8 cellular contexts compared by ENCODE assay signal in the genomic region with DNA sequence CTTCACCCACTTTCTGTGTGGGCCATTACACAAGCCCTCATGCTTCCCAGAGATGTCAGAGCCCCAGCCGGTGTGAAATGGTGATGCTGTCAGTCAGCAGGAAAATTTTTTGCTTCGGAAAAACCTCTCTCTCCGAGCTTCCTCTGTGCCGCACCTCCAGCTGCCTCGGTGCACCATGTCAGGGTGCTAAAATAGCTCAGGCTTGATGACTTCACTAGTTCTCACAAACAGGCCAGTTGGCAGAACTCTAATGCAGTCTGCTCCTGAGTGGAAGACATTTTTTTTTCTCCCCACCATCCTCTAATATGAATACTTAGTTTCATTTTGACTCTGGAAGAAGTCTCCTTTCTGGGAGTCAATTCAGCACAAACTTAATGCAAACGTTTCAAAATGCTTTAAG.
A peak's percentile ranks its signal among the peaks of the same experiment; 100 is the strongest.
DNase-seq lines count a peak whose midpoint lies in the region; ATAC-seq lines count a peak whose summit lies in the region.

No MANE protein-coding gene starts in this region.

- in situ Hi-C loops in KBM-7 (cut with MboI; ENCODE audit: low pct_unique_long_range_greater_than_20kb, low sequenced_read_pairs), result no loop called here

- H3K36me3 Mint-ChIP-seq in activated CD4-positive, alpha-beta memory T cell treated with anti-CD3 and anti-CD28 coated beads, Interleukin-2, amount 10 ng/mL, durations not matched to agents 7 days and 5 days (ENCODE audit: low read depth), result peaks cover 32% of the 10 kb centered on the region

- H3K9ac ChIP-seq in skeletal muscle tissue (ENCODE audit: low read depth in 1 of 3, low read length in 3 of 3), result peak overlapping the region; percentile 57 to 65 (median 60)

- peak overlapping the region; percentile 74 for H3K4me3 Mint-ChIP-seq in activated CD4-positive, alpha-beta memory T cell treated with anti-CD3 and anti-CD28 coated beads, Interleukin-2, amount 10 ng/mL, durations not matched to agents 7 days and 5 days

- DNase-seq in activated naive CD4-positive, alpha-beta T cell treated with Interleukin-2 at 50 U/mL for 16 hours, result peak; percentile 37
- no peak for DNase-seq in activated naive CD4-positive, alpha-beta T cell (lab: John Stamatoyannopoulos, UW)
- peak; percentile 60 for DNase-seq in activated CD4-positive, alpha-beta memory T cell treated with anti-CD3 and anti-CD28 coated beads, Interleukin-2, amount 10 ng/mL, durations not matched to agents 7 days and 5 days
- peak; percentile 68 for DNase-seq in Right ventricle myocardium superior
- no peak for DNase-seq in NCI-H748 treated with DMSO at 0.1 percent for 48 hours (lab: John Stamatoyannopoulos, UW)
- DNase-seq in KBM-7, result no peak

- no peaks in the 10 kb centered on the region for H3K27me3 ChIP-seq in skeletal muscle tissue (ENCODE audit: control insufficient read depth in 3 of 3, insufficient read depth in 3 of 3, low read length in 3 of 3)

- H3K27me3 Mint-ChIP-seq in activated CD4-positive, alpha-beta memory T cell treated with anti-CD3 and anti-CD28 coated beads, Interleukin-2, amount 10 ng/mL, durations not matched to agents 7 days and 5 days, result no peaks in the 10 kb centered on the region

- H3K4me3 ChIP-seq in skeletal muscle tissue (ENCODE audit: low read length in 3 of 3), result peak overlapping the region; percentile 46 to 69 (median 49)

- peak overlapping the region; percentile 88 for H3K27ac Mint-ChIP-seq in activated CD4-positive, alpha-beta memory T cell treated with anti-CD3 and anti-CD28 coated beads, Interleukin-2, amount 10 ng/mL, durations not matched to agents 7 days and 5 days

- peak; percentile 83 for ATAC-seq in HG03103 (IDR thresholded peaks at IDR 0.05; ENCODE audit: low read depth, unreplicated experiment)
- ATAC-seq in Right ventricle myocardium superior (ENCODE audit: poor library complexity), result peak; percentile 95

- POLR2A ChIA-PET in activated CD4-positive, alpha-beta memory T cell treated with anti-CD3 and anti-CD28 coated beads, Interleukin-2, amount 10 ng/mL, durations not matched to agents 7 days and 5 days (lab: Charles Lee), result interaction anchor here (0.8 to 4.8 kb wide), 17 partner anchors 8 to 297 kb away, joined by 3 to 146 read pairs (median 7); a partner anchor contains a TSS

- peak overlapping the region; percentile 76 for H3K27ac ChIP-seq in skeletal muscle tissue (ENCODE audit: low read depth, low read length)

- H3K4me1 ChIP-seq in skeletal muscle tissue (ENCODE audit: control insufficient read depth in 3 of 3, insufficient read depth in 3 of 3, low read length in 3 of 3), result peaks cover 8 to 18% (median 9%) of the 10 kb centered on the region in 3 donors

- H3K9me3 ChIP-seq in skeletal muscle tissue (ENCODE audit: control insufficient read depth in 3 of 3, low read length in 3 of 3), result no peaks in the 10 kb centered on the region

- intact Hi-C loops in Right ventricle myocardium superior (cut with DNase I), result no loop called here

- H3K4me1 Mint-ChIP-seq in activated CD4-positive, alpha-beta memory T cell treated with anti-CD3 and anti-CD28 coated beads, Interleukin-2, amount 10 ng/mL, durations not matched to agents 7 days and 5 days, result peaks cover 75% of the 10 kb centered on the region

- CTCF ChIA-PET in activated CD4-positive, alpha-beta memory T cell treated with anti-CD3 and anti-CD28 coated beads, Interleukin-2, amount 10 ng/mL, durations not matched to agents 7 days and 5 days (lab: Charles Lee), result interaction anchor here (1.3 to 1.7 kb wide), 5 partner anchors 65 to 224 kb away, joined by 3 to 8 read pairs (median 5); a partner anchor contains a TSS

- peaks cover 0 to 2% (median 0%) of the 10 kb centered on the region in 3 donors for H3K36me3 ChIP-seq in skeletal muscle tissue (ENCODE audit: control insufficient read depth in 3 of 3, insufficient read depth in 3 of 3, low read length in 3 of 3)

- peaks cover 8% of the 10 kb centered on the region for H3K9me3 Mint-ChIP-seq in activated CD4-positive, alpha-beta memory T cell treated with anti-CD3 and anti-CD28 coated beads, Interleukin-2, amount 10 ng/mL, durations not matched to agents 7 days and 5 days

Comparison
In these comparisons a context has a peak if more than half of its experiments do, and no peak if none do; other contexts are left out.
1. DNase-seq: peak in activated naive CD4-positive, alpha-beta T cell treated with Interleukin-2 at 50 U/mL for 16 hours (single experiment), activated CD4-positive, alpha-beta memory T cell treated with anti-CD3 and anti-CD28 coated beads, Interleukin-2, amount 10 ng/mL, durations not matched to agents 7 days and 5 days (single experiment) and Right ventricle myocardium superior (single experiment); none in activated naive CD4-positive, alpha-beta T cell (0 of 4), NCI-H748 treated with DMSO at 0.1 percent for 48 hours (single experiment) and KBM-7 (single experiment).